ENCODE assay signal across 1 cellular context in the genomic region with DNA sequence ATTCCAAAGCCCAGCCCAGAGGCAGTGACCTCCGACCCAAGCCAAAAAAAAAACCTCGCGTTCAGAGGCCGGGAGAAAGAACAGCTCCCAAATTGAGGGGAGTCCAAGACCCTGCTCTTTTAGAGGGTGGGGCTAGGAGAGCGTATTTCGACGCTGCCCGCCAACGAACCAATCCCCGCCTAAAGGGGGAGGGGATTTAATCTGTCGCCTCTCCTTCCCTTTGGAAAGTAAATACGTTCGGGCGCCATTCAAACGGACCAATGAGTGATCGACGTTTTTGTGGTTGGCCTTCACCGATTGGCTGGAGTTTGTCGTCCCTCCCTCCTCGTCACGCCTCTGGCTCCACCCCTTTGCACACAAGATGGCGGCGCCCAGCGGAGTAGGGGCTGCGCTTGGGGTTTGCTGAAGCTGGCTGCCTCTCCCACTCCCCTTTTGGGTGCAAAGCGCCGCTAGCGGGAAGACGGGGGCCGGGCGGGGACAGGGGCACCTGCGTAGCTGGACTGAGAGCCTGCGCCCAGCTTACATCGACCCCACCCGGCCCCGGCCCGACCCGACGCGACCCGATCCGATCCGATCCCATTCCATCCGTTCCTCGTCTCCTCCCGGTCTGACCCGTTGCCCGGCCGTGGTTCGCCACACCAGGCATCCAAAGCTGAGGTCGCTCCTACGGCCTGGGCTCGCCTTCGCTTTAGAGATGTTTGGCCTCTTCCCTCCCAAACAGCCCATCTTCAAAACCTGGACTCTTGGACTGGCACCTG.
TF ChIP-seq lines count a peak whose summit lies in the region.

A gene (plus strand): TSS at position 355 of the 758 bp plus-strand sequence. CDS start 596 bp downstream, outside the sequence.

TF ChIP-seq in K562, 482 proteins besides CTCF, POLR2A, EP300 and RAD21 (continued from another document and continues in another):
- 0 out of 2 replicates have a peak, but pooled peaks have one; percentile 30 for TF ChIP-seq NR2C2 (CRISPR knock-in tag; IDR thresholded peaks at IDR 0.05)
- TF ChIP-seq NR2C2 (tag; IDR thresholded peaks at IDR 0.05), result peak; percentile 95
- peak; percentile 19 to 42; a peak in 2 of 4 replicates for TF ChIP-seq NRF1 (conservative IDR thresholded peaks at IDR 0.05 in 1 of 2, IDR thresholded peaks at IDR 0.05 in 1 of 2)
- TF ChIP-seq, protein P1, sequence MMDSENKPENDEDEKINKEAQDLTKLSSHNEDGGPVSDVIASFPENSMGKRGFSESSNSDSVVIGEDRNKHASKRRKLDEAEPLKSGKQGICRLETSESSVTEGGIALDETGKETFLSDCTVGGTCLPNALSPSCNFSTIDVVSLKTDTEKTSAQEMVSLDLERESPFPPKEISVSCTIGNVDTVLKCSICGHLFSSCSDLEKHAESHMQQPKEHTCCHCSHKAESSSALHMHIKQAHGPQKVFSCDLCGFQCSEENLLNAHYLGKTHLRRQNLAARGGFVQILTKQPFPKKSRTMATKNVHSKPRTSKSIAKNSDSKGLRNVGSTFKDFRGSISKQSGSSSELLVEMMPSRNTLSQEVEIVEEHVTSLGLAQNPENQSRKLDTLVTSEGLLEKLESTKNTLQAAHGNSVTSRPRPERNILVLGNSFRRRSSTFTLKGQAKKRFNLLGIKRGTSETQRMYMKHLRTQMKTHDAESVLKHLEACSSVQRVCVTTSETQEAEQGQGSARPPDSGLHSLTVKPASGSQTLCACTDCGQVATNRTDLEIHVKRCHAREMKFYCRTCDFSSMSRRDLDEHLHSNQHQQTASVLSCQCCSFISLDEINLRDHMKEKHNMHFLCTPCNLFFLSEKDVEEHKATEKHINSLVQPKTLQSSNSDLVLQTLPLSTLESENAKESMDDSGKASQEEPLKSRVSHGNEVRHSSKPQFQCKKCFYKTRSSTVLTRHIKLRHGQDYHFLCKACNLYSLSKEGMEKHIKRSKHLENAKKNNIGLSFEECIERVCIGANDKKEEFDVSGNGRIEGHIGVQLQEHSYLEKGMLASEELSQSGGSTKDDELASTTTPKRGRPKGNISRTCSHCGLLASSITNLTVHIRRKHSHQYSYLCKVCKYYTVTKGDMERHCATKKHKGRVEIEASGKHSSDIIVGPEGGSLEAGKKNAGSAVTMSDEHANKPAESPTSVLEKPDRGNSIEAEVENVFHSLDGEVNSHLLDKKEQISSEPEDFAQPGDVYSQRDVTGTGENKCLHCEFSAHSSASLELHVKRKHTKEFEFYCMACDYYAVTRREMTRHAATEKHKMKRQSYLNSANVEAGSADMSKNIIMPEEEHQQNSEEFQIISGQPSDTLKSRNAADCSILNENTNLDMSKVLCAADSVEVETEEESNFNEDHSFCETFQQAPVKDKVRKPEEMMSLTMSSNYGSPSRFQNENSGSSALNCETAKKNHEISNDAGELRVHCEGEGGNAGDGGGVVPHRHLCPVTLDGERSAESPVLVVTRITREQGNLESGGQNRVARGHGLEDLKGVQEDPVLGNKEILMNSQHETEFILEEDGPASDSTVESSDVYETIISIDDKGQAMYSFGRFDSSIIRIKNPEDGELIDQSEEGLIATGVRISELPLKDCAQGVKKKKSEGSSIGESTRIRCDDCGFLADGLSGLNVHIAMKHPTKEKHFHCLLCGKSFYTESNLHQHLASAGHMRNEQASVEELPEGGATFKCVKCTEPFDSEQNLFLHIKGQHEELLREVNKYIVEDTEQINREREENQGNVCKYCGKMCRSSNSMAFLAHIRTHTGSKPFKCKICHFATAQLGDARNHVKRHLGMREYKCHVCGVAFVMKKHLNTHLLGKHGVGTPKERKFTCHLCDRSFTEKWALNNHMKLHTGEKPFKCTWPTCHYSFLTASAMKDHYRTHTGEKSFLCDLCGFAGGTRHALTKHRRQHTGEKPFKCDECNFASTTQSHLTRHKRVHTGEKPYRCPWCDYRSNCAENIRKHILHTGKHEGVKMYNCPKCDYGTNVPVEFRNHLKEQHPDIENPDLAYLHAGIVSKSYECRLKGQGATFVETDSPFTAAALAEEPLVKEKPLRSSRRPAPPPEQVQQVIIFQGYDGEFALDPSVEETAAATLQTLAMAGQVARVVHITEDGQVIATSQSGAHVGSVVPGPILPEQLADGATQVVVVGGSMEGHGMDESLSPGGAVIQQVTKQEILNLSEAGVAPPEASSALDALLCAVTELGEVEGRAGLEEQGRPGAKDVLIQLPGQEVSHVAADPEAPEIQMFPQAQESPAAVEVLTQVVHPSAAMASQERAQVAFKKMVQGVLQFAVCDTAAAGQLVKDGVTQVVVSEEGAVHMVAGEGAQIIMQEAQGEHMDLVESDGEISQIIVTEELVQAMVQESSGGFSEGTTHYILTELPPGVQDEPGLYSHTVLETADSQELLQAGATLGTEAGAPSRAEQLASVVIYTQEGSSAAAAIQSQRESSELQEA (IDR thresholded peaks at IDR 0.05; ENCODE audit: low read depth), result 0 out of 2 replicates have a peak, but pooled peaks have one; percentile 18
- peak; percentile 92 for TF ChIP-seq FOS (IDR thresholded peaks at IDR 0.05; ENCODE audit: extremely low read depth, insufficient read length)
- TF ChIP-seq, protein P2, sequence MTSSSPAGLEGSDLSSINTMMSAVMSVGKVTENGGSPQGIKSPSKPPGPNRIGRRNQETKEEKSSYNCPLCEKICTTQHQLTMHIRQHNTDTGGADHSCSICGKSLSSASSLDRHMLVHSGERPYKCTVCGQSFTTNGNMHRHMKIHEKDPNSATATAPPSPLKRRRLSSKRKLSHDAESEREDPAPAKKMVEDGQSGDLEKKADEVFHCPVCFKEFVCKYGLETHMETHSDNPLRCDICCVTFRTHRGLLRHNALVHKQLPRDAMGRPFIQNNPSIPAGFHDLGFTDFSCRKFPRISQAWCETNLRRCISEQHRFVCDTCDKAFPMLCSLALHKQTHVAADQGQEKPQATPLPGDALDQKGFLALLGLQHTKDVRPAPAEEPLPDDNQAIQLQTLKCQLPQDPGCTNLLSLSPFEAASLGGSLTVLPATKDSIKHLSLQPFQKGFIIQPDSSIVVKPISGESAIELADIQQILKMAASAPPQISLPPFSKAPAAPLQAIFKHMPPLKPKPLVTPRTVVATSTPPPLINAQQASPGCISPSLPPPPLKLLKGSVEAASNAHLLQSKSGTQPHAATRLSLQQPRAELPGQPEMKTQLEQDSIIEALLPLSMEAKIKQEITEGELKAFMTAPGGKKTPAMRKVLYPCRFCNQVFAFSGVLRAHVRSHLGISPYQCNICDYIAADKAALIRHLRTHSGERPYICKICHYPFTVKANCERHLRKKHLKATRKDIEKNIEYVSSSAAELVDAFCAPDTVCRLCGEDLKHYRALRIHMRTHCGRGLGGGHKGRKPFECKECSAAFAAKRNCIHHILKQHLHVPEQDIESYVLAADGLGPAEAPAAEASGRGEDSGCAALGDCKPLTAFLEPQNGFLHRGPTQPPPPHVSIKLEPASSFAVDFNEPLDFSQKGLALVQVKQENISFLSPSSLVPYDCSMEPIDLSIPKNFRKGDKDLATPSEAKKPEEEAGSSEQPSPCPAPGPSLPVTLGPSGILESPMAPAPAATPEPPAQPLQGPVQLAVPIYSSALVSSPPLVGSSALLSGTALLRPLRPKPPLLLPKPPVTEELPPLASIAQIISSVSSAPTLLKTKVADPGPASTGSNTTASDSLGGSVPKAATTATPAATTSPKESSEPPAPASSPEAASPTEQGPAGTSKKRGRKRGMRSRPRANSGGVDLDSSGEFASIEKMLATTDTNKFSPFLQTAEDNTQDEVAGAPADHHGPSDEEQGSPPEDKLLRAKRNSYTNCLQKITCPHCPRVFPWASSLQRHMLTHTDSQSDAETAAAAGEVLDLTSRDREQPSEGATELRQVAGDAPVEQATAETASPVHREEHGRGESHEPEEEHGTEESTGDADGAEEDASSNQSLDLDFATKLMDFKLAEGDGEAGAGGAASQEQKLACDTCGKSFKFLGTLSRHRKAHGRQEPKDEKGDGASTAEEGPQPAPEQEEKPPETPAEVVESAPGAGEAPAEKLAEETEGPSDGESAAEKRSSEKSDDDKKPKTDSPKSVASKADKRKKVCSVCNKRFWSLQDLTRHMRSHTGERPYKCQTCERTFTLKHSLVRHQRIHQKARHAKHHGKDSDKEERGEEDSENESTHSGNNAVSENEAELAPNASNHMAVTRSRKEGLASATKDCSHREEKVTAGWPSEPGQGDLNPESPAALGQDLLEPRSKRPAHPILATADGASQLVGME (CRISPR knock-in tag; IDR thresholded peaks at IDR 0.05), result 0 out of 2 replicates have a peak, but pooled peaks have one; percentile 17
- TF ChIP-seq, protein P3, sequence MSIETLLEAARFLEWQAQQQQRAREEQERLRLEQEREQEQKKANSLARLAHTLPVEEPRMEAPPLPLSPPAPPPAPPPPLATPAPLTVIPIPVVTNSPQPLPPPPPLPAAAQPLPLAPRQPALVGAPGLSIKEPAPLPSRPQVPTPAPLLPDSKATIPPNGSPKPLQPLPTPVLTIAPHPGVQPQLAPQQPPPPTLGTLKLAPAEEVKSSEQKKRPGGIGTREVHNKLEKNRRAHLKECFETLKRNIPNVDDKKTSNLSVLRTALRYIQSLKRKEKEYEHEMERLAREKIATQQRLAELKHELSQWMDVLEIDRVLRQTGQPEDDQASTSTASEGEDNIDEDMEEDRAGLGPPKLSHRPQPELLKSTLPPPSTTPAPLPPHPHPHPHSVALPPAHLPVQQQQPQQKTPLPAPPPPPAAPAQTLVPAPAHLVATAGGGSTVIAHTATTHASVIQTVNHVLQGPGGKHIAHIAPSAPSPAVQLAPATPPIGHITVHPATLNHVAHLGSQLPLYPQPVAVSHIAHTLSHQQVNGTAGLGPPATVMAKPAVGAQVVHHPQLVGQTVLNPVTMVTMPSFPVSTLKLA (conservative IDR thresholded peaks at IDR 0.05), result peak in 1 of 2 experiments; percentile 67; a peak in 2 of 4 replicates
- no peak for TF ChIP-seq ZKSCAN3 (CRISPR knock-in tag; IDR thresholded peaks at IDR 0.05)
- TF ChIP-seq SIN3B (IDR thresholded peaks at IDR 0.05; ENCODE audit: low read depth), result peak; percentile 98
- peak; percentile 24 for TF ChIP-seq HNRNPLL (IDR thresholded peaks at IDR 0.05; ENCODE audit: low read depth, low read length, poor library complexity, severe bottlenecking)
- TF ChIP-seq POLR2G (IDR thresholded peaks at IDR 0.05; ENCODE audit: low read depth, low read length), result peak; percentile 84
- TF ChIP-seq PYGO2 (tag; IDR thresholded peaks at IDR 0.05), result no peak
- TF ChIP-seq YY1 (IDR thresholded peaks at IDR 0.05; ENCODE audit: borderline replicate concordance in 1 of 3, control insufficient read depth in 1 of 3, extremely low read depth in 1 of 3, insufficient read depth in 3 of 3, insufficient read length in 1 of 3, insufficient replicate concordance in 2 of 3, low read depth in 1 of 3, low read length in 2 of 3), result peak; percentile 93 to 99 (median 98)
- peak; percentile 53; the same call in 1 of the 2 replicates for TF ChIP-seq L3MBTL2 (IDR thresholded peaks at IDR 0.05)
- TF ChIP-seq SAP30 (IDR thresholded peaks at IDR 0.05; ENCODE audit: borderline replicate concordance, insufficient read depth, low read depth, low read length, poor library complexity, severe bottlenecking), result peak; percentile 87
- TF ChIP-seq C11orf30 (IDR thresholded peaks at IDR 0.05; ENCODE audit: low read depth), result peak; percentile 97
- no peak for TF ChIP-seq HDAC6 (IDR thresholded peaks at IDR 0.05; ENCODE audit: low read depth, low read length)
- TF ChIP-seq KDM2B (CRISPR knock-in tag; IDR thresholded peaks at IDR 0.05), result no peak
- TF ChIP-seq, protein P4, sequence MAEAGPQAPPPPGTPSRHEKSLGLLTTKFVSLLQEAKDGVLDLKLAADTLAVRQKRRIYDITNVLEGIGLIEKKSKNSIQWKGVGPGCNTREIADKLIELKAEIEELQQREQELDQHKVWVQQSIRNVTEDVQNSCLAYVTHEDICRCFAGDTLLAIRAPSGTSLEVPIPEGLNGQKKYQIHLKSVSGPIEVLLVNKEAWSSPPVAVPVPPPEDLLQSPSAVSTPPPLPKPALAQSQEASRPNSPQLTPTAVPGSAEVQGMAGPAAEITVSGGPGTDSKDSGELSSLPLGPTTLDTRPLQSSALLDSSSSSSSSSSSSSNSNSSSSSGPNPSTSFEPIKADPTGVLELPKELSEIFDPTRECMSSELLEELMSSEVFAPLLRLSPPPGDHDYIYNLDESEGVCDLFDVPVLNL (CRISPR knock-in tag; IDR thresholded peaks at IDR 0.05; ENCODE audit: low read depth), result peak; percentile 87
- 0 out of 2 replicates have a peak, but pooled peaks have one; percentile 63 for TF ChIP-seq ZC3H4 (CRISPR knock-in tag; IDR thresholded peaks at IDR 0.05; ENCODE audit: borderline replicate concordance)
- TF ChIP-seq, protein P5, sequence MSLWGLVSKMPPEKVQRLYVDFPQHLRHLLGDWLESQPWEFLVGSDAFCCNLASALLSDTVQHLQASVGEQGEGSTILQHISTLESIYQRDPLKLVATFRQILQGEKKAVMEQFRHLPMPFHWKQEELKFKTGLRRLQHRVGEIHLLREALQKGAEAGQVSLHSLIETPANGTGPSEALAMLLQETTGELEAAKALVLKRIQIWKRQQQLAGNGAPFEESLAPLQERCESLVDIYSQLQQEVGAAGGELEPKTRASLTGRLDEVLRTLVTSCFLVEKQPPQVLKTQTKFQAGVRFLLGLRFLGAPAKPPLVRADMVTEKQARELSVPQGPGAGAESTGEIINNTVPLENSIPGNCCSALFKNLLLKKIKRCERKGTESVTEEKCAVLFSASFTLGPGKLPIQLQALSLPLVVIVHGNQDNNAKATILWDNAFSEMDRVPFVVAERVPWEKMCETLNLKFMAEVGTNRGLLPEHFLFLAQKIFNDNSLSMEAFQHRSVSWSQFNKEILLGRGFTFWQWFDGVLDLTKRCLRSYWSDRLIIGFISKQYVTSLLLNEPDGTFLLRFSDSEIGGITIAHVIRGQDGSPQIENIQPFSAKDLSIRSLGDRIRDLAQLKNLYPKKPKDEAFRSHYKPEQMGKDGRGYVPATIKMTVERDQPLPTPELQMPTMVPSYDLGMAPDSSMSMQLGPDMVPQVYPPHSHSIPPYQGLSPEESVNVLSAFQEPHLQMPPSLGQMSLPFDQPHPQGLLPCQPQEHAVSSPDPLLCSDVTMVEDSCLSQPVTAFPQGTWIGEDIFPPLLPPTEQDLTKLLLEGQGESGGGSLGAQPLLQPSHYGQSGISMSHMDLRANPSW (CRISPR knock-in tag; IDR thresholded peaks at IDR 0.05), result 0 out of 2 replicates have a peak, but pooled peaks have one; percentile 30
- peak; percentile 93 for TF ChIP-seq NFYB (IDR thresholded peaks at IDR 0.05; ENCODE audit: extremely low read depth, insufficient read length)
- peak; percentile 60 for TF ChIP-seq ATF1 (CRISPR knock-in tag; IDR thresholded peaks at IDR 0.05)
- peak; percentile 97 for TF ChIP-seq ATF1 (tag; IDR thresholded peaks at IDR 0.05)
- no peak for TF ChIP-seq ZNF778 (CRISPR knock-in tag; IDR thresholded peaks at IDR 0.05)
- peak in 1 of 2 experiments; percentile 78; a peak in 2 of 4 replicates for TF ChIP-seq HDAC1 (IDR thresholded peaks at IDR 0.05)
- TF ChIP-seq RBFOX2 (IDR thresholded peaks at IDR 0.05; ENCODE audit: low read depth, low read length), result peak; percentile 88
- TF ChIP-seq, protein P6, sequence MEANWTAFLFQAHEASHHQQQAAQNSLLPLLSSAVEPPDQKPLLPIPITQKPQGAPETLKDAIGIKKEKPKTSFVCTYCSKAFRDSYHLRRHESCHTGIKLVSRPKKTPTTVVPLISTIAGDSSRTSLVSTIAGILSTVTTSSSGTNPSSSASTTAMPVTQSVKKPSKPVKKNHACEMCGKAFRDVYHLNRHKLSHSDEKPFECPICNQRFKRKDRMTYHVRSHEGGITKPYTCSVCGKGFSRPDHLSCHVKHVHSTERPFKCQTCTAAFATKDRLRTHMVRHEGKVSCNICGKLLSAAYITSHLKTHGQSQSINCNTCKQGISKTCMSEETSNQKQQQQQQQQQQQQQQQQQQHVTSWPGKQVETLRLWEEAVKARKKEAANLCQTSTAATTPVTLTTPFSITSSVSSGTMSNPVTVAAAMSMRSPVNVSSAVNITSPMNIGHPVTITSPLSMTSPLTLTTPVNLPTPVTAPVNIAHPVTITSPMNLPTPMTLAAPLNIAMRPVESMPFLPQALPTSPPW (CRISPR knock-in tag; IDR thresholded peaks at IDR 0.05), result peak; percentile 29; the same call in 1 of the 2 replicates
- peak; percentile 94 for TF ChIP-seq MBD2 (IDR thresholded peaks at IDR 0.05; ENCODE audit: borderline replicate concordance, low read depth)
- no peak for TF ChIP-seq CBFA2T3 (IDR thresholded peaks at IDR 0.05)
- TF ChIP-seq TBP (optimal IDR thresholded peaks at IDR 0.05; ENCODE audit: low read depth, low read length), result peak; percentile 82
- TF ChIP-seq GTF2F1 (IDR thresholded peaks at IDR 0.05; ENCODE audit: low read depth, low read length), result peak; percentile 26; the same call in 1 of the 2 replicates
